15 cellular contexts compared by ENCODE assay signal in the genomic region with DNA sequence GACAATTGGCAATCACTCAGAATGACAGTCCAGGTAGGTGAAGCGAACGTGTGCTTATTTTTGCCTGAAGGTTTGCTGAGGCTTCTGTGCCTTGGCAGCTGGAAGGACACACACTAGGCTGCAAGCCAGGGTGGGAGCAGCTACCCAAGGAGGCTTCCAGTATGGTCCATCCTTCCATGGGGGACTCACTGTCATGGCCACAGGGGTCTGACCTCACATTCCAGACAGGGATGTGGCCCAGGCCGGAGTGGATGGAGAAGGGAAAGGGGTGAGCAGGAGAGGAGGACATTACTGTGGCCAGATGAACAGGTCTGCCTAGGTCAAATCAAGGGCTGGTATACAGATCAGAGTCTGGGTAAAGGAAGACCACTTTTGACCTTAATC.
DNase-seq lines count a peak whose midpoint lies in the region; ATAC-seq and TF ChIP-seq lines count a peak whose summit lies in the region.
"Had no signal": no experiment of that assay in that cellular context is flagged by ENCODE, and none has a peak within 500 bp of the region (broad histone marks: within the 10 kb centered on the region; RNA-seq: fewer than 3 reads in every experiment).

No MANE protein-coding gene starts in this region.

- no peak overlapping the region for H2BK5ac ChIP-seq in trophoblast cell (ENCODE audit: low read depth, low read length, poor library complexity)

- H3K36me3 ChIP-seq in endodermal cell (ENCODE audit: control insufficient read depth, insufficient read depth, low read length) (no peaks in the 10 kb centered on the region), prostate gland (no peaks in the 10 kb centered on the region), trophoblast cell (ENCODE audit: control insufficient read depth in 1 of 2, insufficient read depth in 2 of 2, low read length in 2 of 2) (no peaks in the 10 kb centered on the region)

- H3K4ac ChIP-seq in trophoblast cell (ENCODE audit: low read depth, low read length) = no peak overlapping the region

- no peak overlapping the region for H3K14ac ChIP-seq in trophoblast cell (ENCODE audit: low read length)

- 87 to 89% methylated on average over 3 of the region's 3 CpGs for WGBS in endodermal cell (ENCODE audit: insufficient coverage in 1 of 2, insufficient read length in 1 of 2), 2 experiments
- 84% methylated on average over 3 of the region's 3 CpGs for WGBS in prostate gland
- no CpG with 5 or more reads among the region's 3 CpGs for WGBS in trophoblast cell (ENCODE audit: extremely low coverage, insufficient coverage, insufficient read length)

- H2BK12ac ChIP-seq in trophoblast cell (ENCODE audit: low read length) = no peak overlapping the region

- no peaks in the 10 kb centered on the region for H3K27me3 Mint-ChIP-seq in activated naive CD8-positive, alpha-beta T cell treated with anti-CD3 and anti-CD28 coated beads for 36 hours
- no peaks in the 10 kb centered on the region for H3K27me3 Mint-ChIP-seq in activated naive CD8-positive, alpha-beta T cell treated with anti-CD3 and anti-CD28 coated beads, Interleukin-2, amount 50 U/mL, for 24 hours
- H3K27me3 Mint-ChIP-seq in endodermal cell (ENCODE audit: insufficient read depth) = peaks cover 7% of the 10 kb centered on the region
- H3K27me3 Mint-ChIP-seq in osteocyte (ENCODE audit: unreplicated experiment) = peaks cover 2% of the 10 kb centered on the region
- H3K27me3 Mint-ChIP-seq in activated T-cell treated with anti-CD3 and anti-CD28 coated beads, Interleukin-2, amount 50 U/mL, for 72 hours (ENCODE audit: low read depth) = no peaks in the 10 kb centered on the region

- no peak overlapping the region for H2AFZ ChIP-seq in trophoblast cell (ENCODE audit: insufficient read depth, low read length, poor library complexity)

- no peak overlapping the region for H2BK120ac ChIP-seq in trophoblast cell (ENCODE audit: insufficient read depth, low read length, poor library complexity)

- TF ChIP-seq CTCF in endodermal cell (conservative IDR thresholded peaks at IDR 0.05) (no peak), osteocyte (IDR thresholded peaks at IDR 0.05) (no peak), prostate gland (IDR thresholded peaks at IDR 0.05) (no peak)

- no peaks in the 10 kb centered on the region for H3K79me1 ChIP-seq in trophoblast cell (ENCODE audit: low read length)

- no peaks in the 10 kb centered on the region for H3K4me1 ChIP-seq in endodermal cell (ENCODE audit: control insufficient read depth, insufficient read depth, low read length)
- H3K4me1 ChIP-seq in prostate gland (replicated peaks) = no peaks in the 10 kb centered on the region
- H3K4me1 ChIP-seq in trophoblast cell (ENCODE audit: control insufficient read depth in 1 of 2, insufficient read depth in 2 of 2, low read length in 2 of 2) = no peaks in the 10 kb centered on the region

- H4K12ac ChIP-seq in trophoblast cell (ENCODE audit: low read depth, low read length) = no peak overlapping the region

- no peak for TF ChIP-seq POLR2A in prostate gland (IDR thresholded peaks at IDR 0.05)

- H2AK5ac ChIP-seq in trophoblast cell (ENCODE audit: low read length) = no peak overlapping the region

- peak overlapping the region; percentile 8 for H3K27ac Mint-ChIP-seq in activated naive CD8-positive, alpha-beta T cell treated with anti-CD3 and anti-CD28 coated beads for 36 hours
- no peak overlapping the region for H3K27ac Mint-ChIP-seq in activated naive CD8-positive, alpha-beta T cell treated with anti-CD3 and anti-CD28 coated beads, Interleukin-2, amount 50 U/mL, for 24 hours
- H3K27ac Mint-ChIP-seq in endodermal cell (no peak overlapping the region), osteocyte (ENCODE audit: unreplicated experiment) (no peak overlapping the region)
- H3K27ac Mint-ChIP-seq in activated T-cell treated with anti-CD3 and anti-CD28 coated beads, Interleukin-2, amount 50 U/mL, for 72 hours = no peak overlapping the region

- intact Hi-C loops in prostate gland (cut with DNase I) = no loop called here

- H3K4me1 Mint-ChIP-seq in activated naive CD8-positive, alpha-beta T cell treated with anti-CD3 and anti-CD28 coated beads for 36 hours = no peaks in the 10 kb centered on the region
- H3K4me1 Mint-ChIP-seq in activated naive CD8-positive, alpha-beta T cell treated with anti-CD3 and anti-CD28 coated beads, Interleukin-2, amount 50 U/mL, for 24 hours = no peaks in the 10 kb centered on the region
- H3K4me1 Mint-ChIP-seq in endodermal cell = peaks cover 3% of the 10 kb centered on the region
- peaks cover 8% of the 10 kb centered on the region for H3K4me1 Mint-ChIP-seq in osteocyte (ENCODE audit: unreplicated experiment)
- peaks cover 11% of the 10 kb centered on the region for H3K4me1 Mint-ChIP-seq in activated T-cell treated with anti-CD3 and anti-CD28 coated beads, Interleukin-2, amount 50 U/mL, for 72 hours (ENCODE audit: low read depth)

- peaks cover 4% of the 10 kb centered on the region for H3K36me3 Mint-ChIP-seq in activated naive CD8-positive, alpha-beta T cell treated with anti-CD3 and anti-CD28 coated beads for 36 hours
- H3K36me3 Mint-ChIP-seq in activated naive CD8-positive, alpha-beta T cell treated with anti-CD3 and anti-CD28 coated beads, Interleukin-2, amount 50 U/mL, for 24 hours (ENCODE audit: low read depth) = no peaks in the 10 kb centered on the region
- H3K36me3 Mint-ChIP-seq in endodermal cell (ENCODE audit: low read depth) = no peaks in the 10 kb centered on the region
- H3K36me3 Mint-ChIP-seq in osteocyte (ENCODE audit: unreplicated experiment) = no peaks in the 10 kb centered on the region
- H3K36me3 Mint-ChIP-seq in activated T-cell treated with anti-CD3 and anti-CD28 coated beads, Interleukin-2, amount 50 U/mL, for 72 hours (ENCODE audit: insufficient read depth in 2 of 2) = peaks cover 2% of the 10 kb centered on the region in 2 donors

- no peak for ATAC-seq in activated naive CD8-positive, alpha-beta T cell treated with anti-CD3 and anti-CD28 coated beads, Interleukin-2, amount 50 U/mL, for 24 hours
- ATAC-seq in activated T-cell treated with anti-CD3 and anti-CD28 coated beads, Interleukin-2, amount 50 U/mL, for 72 hours (replicated peaks in 1 of 2) = no peak
- ATAC-seq: HCT116 had no signal

- no peak overlapping the region for H3K18ac ChIP-seq in trophoblast cell (ENCODE audit: low read length)

- peaks cover 14% of the 10 kb centered on the region for H3K27me3 ChIP-seq in endodermal cell (ENCODE audit: control insufficient read depth, insufficient read depth, low read length, poor library complexity, severe bottlenecking)
- H3K27me3 ChIP-seq in prostate gland (replicated peaks; ENCODE audit: insufficient read depth) = no peaks in the 10 kb centered on the region
- no peaks in the 10 kb centered on the region for H3K27me3 ChIP-seq in trophoblast cell (ENCODE audit: insufficient read depth, low read length)

- H3K9ac ChIP-seq in endodermal cell (ENCODE audit: extremely low read depth, low read length, poor library complexity, severe bottlenecking) = no peak overlapping the region
- H3K9ac ChIP-seq in trophoblast cell (ENCODE audit: low read length) = no peak overlapping the region

- no peak overlapping the region for H3K27ac ChIP-seq in endodermal cell (ENCODE audit: low read depth, low read length)
- H3K27ac ChIP-seq in prostate gland = no peak overlapping the region
- no peak overlapping the region for H3K27ac ChIP-seq in trophoblast cell (ENCODE audit: low read depth, low read length)

- no peak overlapping the region for H3K4me3 Mint-ChIP-seq in activated naive CD8-positive, alpha-beta T cell treated with anti-CD3 and anti-CD28 coated beads for 36 hours
- H3K4me3 Mint-ChIP-seq in activated naive CD8-positive, alpha-beta T cell treated with anti-CD3 and anti-CD28 coated beads, Interleukin-2, amount 50 U/mL, for 24 hours = no peak overlapping the region
- H3K4me3 Mint-ChIP-seq in endodermal cell (no peak overlapping the region), osteocyte (ENCODE audit: unreplicated experiment) (no peak overlapping the region)
- no peak overlapping the region for H3K4me3 Mint-ChIP-seq in activated T-cell treated with anti-CD3 and anti-CD28 coated beads, Interleukin-2, amount 50 U/mL, for 72 hours

- H4K8ac ChIP-seq in trophoblast cell (ENCODE audit: low read depth, low read length) = no peak overlapping the region

- no peak overlapping the region for H3K23ac ChIP-seq in trophoblast cell (ENCODE audit: low read length)

- no peaks in the 10 kb centered on the region for H3K9me3 Mint-ChIP-seq in activated naive CD8-positive, alpha-beta T cell treated with anti-CD3 and anti-CD28 coated beads for 36 hours
- H3K9me3 Mint-ChIP-seq in activated naive CD8-positive, alpha-beta T cell treated with anti-CD3 and anti-CD28 coated beads, Interleukin-2, amount 50 U/mL, for 24 hours = no peaks in the 10 kb centered on the region
- H3K9me3 Mint-ChIP-seq in endodermal cell (no peaks in the 10 kb centered on the region), osteocyte (ENCODE audit: unreplicated experiment) (no peaks in the 10 kb centered on the region)
- H3K9me3 Mint-ChIP-seq in activated T-cell treated with anti-CD3 and anti-CD28 coated beads, Interleukin-2, amount 50 U/mL, for 72 hours = no peaks in the 10 kb centered on the region

- H3K79me2 ChIP-seq in trophoblast cell (ENCODE audit: control insufficient read depth, insufficient read depth, low read length, poor library complexity) = no peaks in the 10 kb centered on the region

- no peak for DNase-seq in activated naive CD8-positive, alpha-beta T cell treated with anti-CD3 and anti-CD28 coated beads for 36 hours
- DNase-seq in activated naive CD8-positive, alpha-beta T cell treated with anti-CD3 and anti-CD28 coated beads, Interleukin-2, amount 50 U/mL, for 24 hours = no peak
- DNase-seq in endodermal cell (peak; percentile 41), osteocyte (ENCODE audit: extremely low spot score, unreplicated experiment) (peak; percentile 62), prostate gland (ENCODE audit: low spot score) (no peak), trophoblast cell (no peak)
- DNase-seq in activated T-cell treated with anti-CD3 and anti-CD28 coated beads, Interleukin-2, amount 50 U/mL, for 72 hours = no peak
- DNase-seq: AML-193; Calu3; DMS79; NCI-H1436; NCI-H345; NCI-H526 treated with DMSO at 0.1 percent for 48 hours; NK-92 treated with Interleukin-12 subunit alpha and Interleukin-12 subunit beta, amount 100 ng/mL, for 24 hours had no signal

- no peak overlapping the region for H4K91ac ChIP-seq in trophoblast cell (ENCODE audit: low read depth, low read length)

- H3K4me3 ChIP-seq in endodermal cell (ENCODE audit: low read length) (no peak overlapping the region), prostate gland (no peak overlapping the region), trophoblast cell (ENCODE audit: low read depth, low read length) (no peak overlapping the region)

- H3K9me3 ChIP-seq in endodermal cell (ENCODE audit: control insufficient read depth, low read length) = no peaks in the 10 kb centered on the region
- no peaks in the 10 kb centered on the region for H3K9me3 ChIP-seq in prostate gland
- H3K9me3 ChIP-seq in trophoblast cell (ENCODE audit: insufficient read depth, low read depth, low read length) = peaks cover 2% of the 10 kb centered on the region

- no peak overlapping the region for H3K4me2 ChIP-seq in trophoblast cell (ENCODE audit: low read length)

Comparison
In these comparisons a context has a peak if more than half of its experiments do, and no peak if none do; other contexts are left out.
1. DNase-seq: peak in endodermal cell (single experiment) and osteocyte (single experiment); none in activated naive CD8-positive, alpha-beta T cell treated with anti-CD3 and anti-CD28 coated beads for 36 hours (single experiment), activated naive CD8-positive, alpha-beta T cell treated with anti-CD3 and anti-CD28 coated beads, Interleukin-2, amount 50 U/mL, for 24 hours (single experiment), activated T-cell treated with anti-CD3 and anti-CD28 coated beads, Interleukin-2, amount 50 U/mL, for 72 hours (0 of 2), prostate gland (single experiment) and trophoblast cell (0 of 2).